23 cellular contexts compared by ENCODE assay signal in genomic region chr1:223750730-223751572, GRCh38.
"Had no signal": no experiment of that assay in that cellular context is flagged by ENCODE, and none has a peak within 500 bp of the region (broad histone marks: within the 10 kb centered on the region; RNA-seq: fewer than 3 reads in every experiment).

No MANE protein-coding gene starts in this region.

- H3K4me2 ChIP-seq: smooth muscle cell had no signal

- H3K9me3 Mint-ChIP-seq: activated naive CD4-positive, alpha-beta T cell treated with anti-CD3 and anti-CD28 coated beads, Interleukin-2, amount 50 U/mL, for 24 hours; activated naive CD8-positive, alpha-beta T cell treated with anti-CD3 and anti-CD28 coated beads, Interleukin-2, amount 50 U/mL, for 24 hours; activated T-helper 1 cell treated with anti-CD3 and anti-CD28 coated beads, Interleukin-12 subunit alpha, Interleukin-12 subunit beta, Interleukin-2, Interleukin-4 antibody, amounts not matched to agents 30 ng/mL and 10 ng/mL and 1 ng/mL, durations not matched to agents 14 hours and 24 hours and 36 hours; memory B cell; natural killer cell had no signal

- FAIRE-seq: keratinocyte had no signal

- H3K4me1 ChIP-seq: colonic mucosa had no signal

- H3K27me3 Mint-ChIP-seq: activated naive CD4-positive, alpha-beta T cell treated with anti-CD3 and anti-CD28 coated beads, Interleukin-2, amount 50 U/mL, for 24 hours; activated naive CD8-positive, alpha-beta T cell treated with anti-CD3 and anti-CD28 coated beads, Interleukin-2, amount 50 U/mL, for 24 hours; memory B cell had no signal

- H3K4me3 ChIP-seq: body of pancreas, colonic mucosa, sigmoid colon, smooth muscle cell, suprapubic skin, tibial artery, upper lobe of right lung had no signal

- H3K9me3 ChIP-seq: body of pancreas, colonic mucosa, sigmoid colon, suprapubic skin, tibial artery, upper lobe of right lung had no signal

- H3K4me3 Mint-ChIP-seq: activated naive CD8-positive, alpha-beta T cell treated with anti-CD3 and anti-CD28 coated beads, Interleukin-2, amount 50 U/mL, for 24 hours; activated T-helper 1 cell treated with anti-CD3 and anti-CD28 coated beads, Interleukin-12 subunit alpha, Interleukin-12 subunit beta, Interleukin-2, Interleukin-4 antibody, amounts not matched to agents 30 ng/mL and 10 ng/mL and 1 ng/mL, durations not matched to agents 14 hours and 24 hours and 36 hours; memory B cell had no signal

- H3K27me3 ChIP-seq: body of pancreas, colonic mucosa, sigmoid colon, suprapubic skin, tibial artery, upper lobe of right lung had no signal

- ATAC-seq: activated naive CD8-positive, alpha-beta T cell treated with anti-CD3 and anti-CD28 coated beads, Interleukin-2, amount 50 U/mL, for 24 hours; body of pancreas; left cardiac atrium; natural killer cell; upper lobe of right lung had no signal

- H3K27ac Mint-ChIP-seq: activated naive CD4-positive, alpha-beta T cell treated with anti-CD3 and anti-CD28 coated beads, Interleukin-2, amount 50 U/mL, for 24 hours; activated naive CD8-positive, alpha-beta T cell treated with anti-CD3 and anti-CD28 coated beads, Interleukin-2, amount 50 U/mL, for 24 hours; activated T-helper 1 cell treated with anti-CD3 and anti-CD28 coated beads, Interleukin-12 subunit alpha, Interleukin-12 subunit beta, Interleukin-2, Interleukin-4 antibody, amounts not matched to agents 30 ng/mL and 10 ng/mL and 1 ng/mL, durations not matched to agents 14 hours and 24 hours and 36 hours; progenitor cell of endocrine pancreas had no signal

- DNase-seq: activated CD4-positive, alpha-beta T cell treated with anti-CD3 and anti-CD28 coated beads for 4 hours; activated CD4-positive, alpha-beta T cell treated with anti-CD3 and anti-CD28 coated beads, Interleukin-2, amount 50 U/mL, for 4 hours; activated naive CD8-positive, alpha-beta T cell treated with anti-CD3 and anti-CD28 coated beads, Interleukin-2, amount 50 U/mL, for 24 hours; body of pancreas; colonic mucosa; effector CD8-positive, alpha-beta T cell; head of caudate nucleus; hippocampal formation; left cardiac atrium; natural killer cell; sigmoid colon; stimulated activated CD4-positive, alpha-beta T cell treated with anti-CD3 and anti-CD28 coated beads, Interleukin-15, amount 100 ng/mL, for 24 hours; stimulated activated CD4-positive, alpha-beta T cell treated with anti-CD3 and anti-CD28 coated beads, Interleukin-2, amount 100 ng/mL, for 24 hours; stimulated activated naive CD4-positive, alpha-beta T cell; tibial artery; upper lobe of right lung had no signal

- H3K27ac ChIP-seq: body of pancreas, colonic mucosa, sigmoid colon, suprapubic skin, tibial artery, upper lobe of right lung had no signal
